ENCODE assay signal across 8 cellular contexts in genomic region chr11:117815262-117815803, GRCh38. TPM values are rescaled to one million over a fixed set of nuclear protein-coding genes. Genes with fewer than 3 reads are reported as not detected.
DNase-seq lines count a peak whose midpoint lies in the region; ATAC-seq lines count a peak whose summit lies in the region.

No MANE protein-coding gene starts in this region.

- peak overlapping the region; percentile 48 for H3K4me3 ChIP-seq in CD4-positive, CD25-positive, alpha-beta regulatory T cell (ENCODE audit: low read depth, low read length)
- H3K4me3 ChIP-seq in esophagus (ENCODE audit: low read depth in 1 of 2, low read length in 2 of 2) (no peak overlapping the region), H7 (ENCODE audit: insufficient read depth, low read depth, low read length) (no peak overlapping the region)

- no peaks in the 10 kb centered on the region for H3K27me3 Mint-ChIP-seq in CD4-positive, CD25-positive, alpha-beta regulatory T cell

- H3K27me3 ChIP-seq in CD4-positive, CD25-positive, alpha-beta regulatory T cell (ENCODE audit: control insufficient read depth, insufficient read depth, low read length): no peaks in the 10 kb centered on the region
- no peaks in the 10 kb centered on the region for H3K27me3 ChIP-seq in esophagus (ENCODE audit: control insufficient read depth in 1 of 2, insufficient read depth in 2 of 2, low read length in 2 of 2)
- H3K27me3 ChIP-seq in H7 (ENCODE audit: control insufficient read depth, insufficient read depth, low read length): no peaks in the 10 kb centered on the region

- peak; percentile 60 to 67 for ATAC-seq in CD4-positive, CD25-positive, alpha-beta regulatory T cell (ENCODE audit: low read depth in 2 of 2)
- peak; percentile 43 for ATAC-seq in GM19467 (IDR thresholded peaks at IDR 0.05; ENCODE audit: unreplicated experiment)
- peak; percentile 63 for ATAC-seq in HG03575 (IDR thresholded peaks at IDR 0.05; ENCODE audit: extremely low read depth, insufficient number of reproducible peaks, low FRiP score, unreplicated experiment)

- no peaks in the 10 kb centered on the region for H3K9me3 Mint-ChIP-seq in CD4-positive, CD25-positive, alpha-beta regulatory T cell

- peak overlapping the region; percentile 13 to 83 (median 70) for H3K4me3 Mint-ChIP-seq in CD4-positive, CD25-positive, alpha-beta regulatory T cell

- H3K9me3 ChIP-seq in CD4-positive, CD25-positive, alpha-beta regulatory T cell (ENCODE audit: control insufficient read depth in 2 of 2, low read length in 2 of 2): no peaks in the 10 kb centered on the region
- no peaks in the 10 kb centered on the region for H3K9me3 ChIP-seq in esophagus (ENCODE audit: control insufficient read depth in 2 of 2, insufficient read depth in 1 of 2, low read depth in 1 of 2, low read length in 1 of 2)

- H3K4me1 Mint-ChIP-seq in CD4-positive, CD25-positive, alpha-beta regulatory T cell: peaks cover 5 to 50% (median 32%) of the 10 kb centered on the region in 4 donors

- no peaks in the 10 kb centered on the region for H3K36me3 ChIP-seq in CD4-positive, CD25-positive, alpha-beta regulatory T cell (ENCODE audit: control insufficient read depth, insufficient read depth, low read length)
- H3K36me3 ChIP-seq in esophagus (ENCODE audit: control insufficient read depth in 2 of 2, insufficient read depth in 2 of 2, low read length in 1 of 2) (no peaks in the 10 kb centered on the region), H7 (replicated peaks; ENCODE audit: control insufficient read depth, insufficient read depth, low read length) (no peaks in the 10 kb centered on the region)

- WGBS in esophagus, 2 donors: 43 to 63% methylated on average over 7 of the region's 7 CpGs

- peak overlapping the region; percentile 88 to 95 (median 90) for H3K27ac Mint-ChIP-seq in CD4-positive, CD25-positive, alpha-beta regulatory T cell

- peak overlapping the region; percentile 72 for H3K27ac ChIP-seq in CD4-positive, CD25-positive, alpha-beta regulatory T cell (ENCODE audit: insufficient read depth, low read length, poor library complexity, severe bottlenecking)
- H3K27ac ChIP-seq in esophagus (ENCODE audit: low read depth in 2 of 2, low read length in 1 of 2): peak overlapping the region; percentile 68 to 69

- peak; percentile 50 to 66 (median 52) for DNase-seq in CD4-positive, CD25-positive, alpha-beta regulatory T cell
- peak; percentile 69 to 76 for DNase-seq in activated CD4-positive, alpha-beta T cell treated with anti-CD3 and anti-CD28 coated beads for 4 hours
- peak; percentile 44 to 46 for DNase-seq in stimulated activated CD4-positive, alpha-beta T cell treated with anti-CD3 and anti-CD28 coated beads, Interleukin-15, amount 100 ng/mL, for 48 hours (ENCODE audit: low read depth in 2 of 2)
- DNase-seq in mucosa of gallbladder (ENCODE audit: low spot score): no peak
- DNase-seq in H7: no peak

- H3K36me3 Mint-ChIP-seq in CD4-positive, CD25-positive, alpha-beta regulatory T cell: no peaks in the 10 kb centered on the region

- H3K4me1 ChIP-seq in CD4-positive, CD25-positive, alpha-beta regulatory T cell (ENCODE audit: control insufficient read depth, insufficient read depth, low read length, poor library complexity, severe bottlenecking): peaks cover 44% of the 10 kb centered on the region
- H3K4me1 ChIP-seq in esophagus (ENCODE audit: control insufficient read depth in 2 of 2, insufficient read depth in 2 of 2, low read length in 1 of 2): peaks cover 3 to 16% of the 10 kb centered on the region in 2 donors

RNA-seq across cellular contexts. Expression of gene FXYD2, which starts 9.2 kb away (rescaled TPM):
- 4.0 TPM for total RNA-seq in CD4-positive, CD25-positive, alpha-beta regulatory T cell
- 10 to 100 TPM; 35.5 to 88.9 (median 72.3) TPM for polyA plus RNA-seq in CD4-positive, CD25-positive, alpha-beta regulatory T cell
- 1 to 10 TPM in 1 of 2 donors, under 1 TPM in 1; 0.75 to 1.0 TPM for polyA plus RNA-seq in esophagus
- 1,539 TPM for total RNA-seq in mucosa of gallbladder
- total RNA-seq in H7 (2014; rRNA removed; shearing (Covaris generic)): 0.07 and 0.66 TPM in 2 replicates

RNA-seq across cellular contexts. Expression of gene DSCAML1, which starts 18.3 kb away (rescaled TPM):
- 1.6 TPM for total RNA-seq in CD4-positive, CD25-positive, alpha-beta regulatory T cell
- under 1 TPM in 3 of 4 donors, not detected in 1; 0.08 to 0.34 (median 0.25) TPM for polyA plus RNA-seq in CD4-positive, CD25-positive, alpha-beta regulatory T cell
- under 1 TPM; 0.04 TPM for polyA plus RNA-seq in esophagus
- 8.0 TPM for total RNA-seq in mucosa of gallbladder
- total RNA-seq in H7 (2014; rRNA removed; shearing (Covaris generic)): 0.33 and 0.59 TPM in 2 replicates

Comparison
In these comparisons a context has a peak if more than half of its experiments do, and no peak if none do; other contexts are left out.
1. DNase-seq: peak in CD4-positive, CD25-positive, alpha-beta regulatory T cell (3 of 3), activated CD4-positive, alpha-beta T cell treated with anti-CD3 and anti-CD28 coated beads for 4 hours (2 of 2) and stimulated activated CD4-positive, alpha-beta T cell treated with anti-CD3 and anti-CD28 coated beads, Interleukin-15, amount 100 ng/mL, for 48 hours (2 of 2); none in mucosa of gallbladder (single experiment) and H7 (single experiment).
2. RNA of gene FXYD2, which starts 9.2 kb away (total RNA-seq): 1,539 TPM in mucosa of gallbladder (single experiment); 4.0 TPM in CD4-positive, CD25-positive, alpha-beta regulatory T cell (single experiment) and 0.07 to 0.66 TPM in H7; every median in the first group is over 100 times any median in the second.
3. Peak in every context shown above with its lines, with median percentiles within 50 percentile points of each other: ATAC-seq.